In the genomic region with DNA sequence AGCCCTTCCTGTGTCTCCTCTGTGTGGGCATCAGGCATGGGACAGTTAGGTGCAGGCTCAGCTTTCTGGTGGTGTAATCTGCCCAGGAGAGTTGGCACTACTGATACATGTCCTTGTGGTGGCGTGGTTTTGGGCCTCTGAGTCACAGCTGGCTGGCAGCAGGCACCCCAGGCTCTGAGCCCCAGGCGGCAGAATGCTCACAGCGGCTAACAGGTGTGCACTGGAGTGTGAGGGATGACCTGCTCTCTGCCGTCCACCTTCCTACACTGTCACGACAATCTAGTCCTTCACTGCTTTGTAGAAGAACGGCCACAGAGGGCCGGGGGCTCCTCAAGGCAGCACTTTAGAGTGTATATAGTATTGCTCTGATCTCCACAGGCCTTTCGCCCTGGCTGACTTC, we compare ENCODE assay signal across 9 cellular contexts.
DNase-seq lines count a peak whose midpoint lies in the region; ATAC-seq, FAIRE-seq and TF ChIP-seq lines count a peak whose summit lies in the region.
"Had no signal": no experiment of that assay in that cellular context is flagged by ENCODE, and none has a peak within 500 bp of the region (broad histone marks: within the 10 kb centered on the region; RNA-seq: fewer than 3 reads in every experiment).

No MANE protein-coding gene starts in this region.

- DNase-seq in Caki2 (ENCODE audit: low read depth): peak; percentile 67
- DNase-seq in MCF 10A (ENCODE audit: unreplicated experiment): peak; percentile 58
- DNase-seq in renal cortical epithelial cell (ENCODE audit: low read depth): peak; percentile 79
- DNase-seq in GM12892 (ENCODE audit: insufficient read length): no peak

- no peak for TF ChIP-seq CTCF in MCF 10A (IDR thresholded peaks at IDR 0.05; ENCODE audit: unreplicated experiment)

- no peak for ATAC-seq in GM19452 (IDR thresholded peaks at IDR 0.05; ENCODE audit: unreplicated experiment)
- ATAC-seq in HG03108 (IDR thresholded peaks at IDR 0.05; ENCODE audit: unreplicated experiment): no peak

- intact Hi-C loops in MCF 10A (cut with micrococcal nuclease): no loop called here

- H3K4me3 Mint-ChIP-seq in MCF 10A (ENCODE audit: unreplicated experiment): no peak overlapping the region
- H3K4me3 Mint-ChIP-seq: activated CD4-positive, alpha-beta T cell treated with anti-CD3 and anti-CD28 coated beads, Interleukin-2, amount 10 ng/mL, durations not matched to agents 7 days and 5 days had no signal

- no peak for TF ChIP-seq POLR2A in GM12892 (IDR thresholded peaks at IDR 0.05; ENCODE audit: low read depth, low read length)

- no peak overlapping the region for H3K27ac Mint-ChIP-seq in MCF 10A (ENCODE audit: low read depth, unreplicated experiment)
- H3K27ac Mint-ChIP-seq: activated CD4-positive, alpha-beta T cell treated with anti-CD3 and anti-CD28 coated beads, Interleukin-2, amount 10 ng/mL, durations not matched to agents 7 days and 5 days had no signal

- no peak for TF ChIP-seq RAD21 in Ishikawa (IDR thresholded peaks at IDR 0.05; ENCODE audit: low read depth)

- H3K36me3 Mint-ChIP-seq in MCF 10A (ENCODE audit: insufficient read depth, unreplicated experiment): peaks cover 6% of the 10 kb centered on the region

- H3K27me3 Mint-ChIP-seq in MCF 10A (ENCODE audit: insufficient read depth, unreplicated experiment): peaks cover 13% of the 10 kb centered on the region
- H3K27me3 Mint-ChIP-seq: activated CD4-positive, alpha-beta T cell treated with anti-CD3 and anti-CD28 coated beads, Interleukin-2, amount 10 ng/mL, durations not matched to agents 7 days and 5 days had no signal

- CTCF ChIA-PET in MCF 10A (lab: Yijun Ruan, JAX): interaction anchor here (0.6 to 5.1 kb wide), 35 partner anchors 9 to 1227 kb away, joined by 3 to 69 read pairs (median 5); no protein-coding TSS in a partner anchor

- no peak for FAIRE-seq in GM12892 (lab: Jason Lieb, UNC)
- FAIRE-seq: keratinocyte had no signal

- peak; percentile 91 for TF ChIP-seq EP300 in Ishikawa (IDR thresholded peaks at IDR 0.05; ENCODE audit: borderline replicate concordance)

- H3K4me1 Mint-ChIP-seq in MCF 10A (ENCODE audit: insufficient read depth, unreplicated experiment): peaks cover 10% of the 10 kb centered on the region

- no TSS peak for BruUV-seq in MCF 10A (replicated peaks; lab: Mats Ljungman, UMichigan)

- H3K9me3 Mint-ChIP-seq in MCF 10A (ENCODE audit: unreplicated experiment): no peaks in the 10 kb centered on the region
- H3K9me3 Mint-ChIP-seq: activated CD4-positive, alpha-beta T cell treated with anti-CD3 and anti-CD28 coated beads, Interleukin-2, amount 10 ng/mL, durations not matched to agents 7 days and 5 days had no signal

- POLR2A ChIA-PET in MCF 10A (lab: Yijun Ruan, JAX): interaction anchor here (0.6 kb wide), 1 partner anchor 1017 kb away, joined by 4 read pairs; no protein-coding TSS in a partner anchor

- in situ Hi-C loops in Caki2 (cut with HindIII; ENCODE audit: low pct_unique_long_range_greater_than_20kb, low sequenced_read_pairs): no loop called here

TF ChIP-seq in Ishikawa, 13 proteins besides CTCF, POLR2A, EP300 and RAD21:
- TF ChIP-seq TEAD4 (IDR thresholded peaks at IDR 0.05) (peak; percentile 72), TCF12 (IDR thresholded peaks at IDR 0.05; ENCODE audit: low read depth) (peak; percentile 93), YY1 (IDR thresholded peaks at IDR 0.05; ENCODE audit: low read depth) (no peak), TAF1 (IDR thresholded peaks at IDR 0.05; ENCODE audit: low read depth) (no peak), EGR1 (IDR thresholded peaks at IDR 0.05) (no peak), CEBPB (IDR thresholded peaks at IDR 0.05) (no peak; the same call in 1 of the 2 replicates), NFIC (IDR thresholded peaks at IDR 0.05) (peak; percentile 89), ZBTB7A (IDR thresholded peaks at IDR 0.05; ENCODE audit: low read depth) (no peak), CREB1 (IDR thresholded peaks at IDR 0.05; ENCODE audit: low read depth) (no peak), FOXM1 (IDR thresholded peaks at IDR 0.05; ENCODE audit: borderline replicate concordance, low read depth) (peak; percentile 79)
- TF ChIP-seq, protein P1, sequence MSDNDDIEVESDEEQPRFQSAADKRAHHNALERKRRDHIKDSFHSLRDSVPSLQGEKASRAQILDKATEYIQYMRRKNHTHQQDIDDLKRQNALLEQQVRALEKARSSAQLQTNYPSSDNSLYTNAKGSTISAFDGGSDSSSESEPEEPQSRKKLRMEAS (IDR thresholded peaks at IDR 0.05): peak; percentile 63
- TF ChIP-seq, protein P2, sequence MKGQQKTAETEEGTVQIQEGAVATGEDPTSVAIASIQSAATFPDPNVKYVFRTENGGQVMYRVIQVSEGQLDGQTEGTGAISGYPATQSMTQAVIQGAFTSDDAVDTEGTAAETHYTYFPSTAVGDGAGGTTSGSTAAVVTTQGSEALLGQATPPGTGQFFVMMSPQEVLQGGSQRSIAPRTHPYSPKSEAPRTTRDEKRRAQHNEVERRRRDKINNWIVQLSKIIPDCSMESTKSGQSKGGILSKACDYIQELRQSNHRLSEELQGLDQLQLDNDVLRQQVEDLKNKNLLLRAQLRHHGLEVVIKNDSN (IDR thresholded peaks at IDR 0.05): no peak
- TF ChIP-seq, protein P3, sequence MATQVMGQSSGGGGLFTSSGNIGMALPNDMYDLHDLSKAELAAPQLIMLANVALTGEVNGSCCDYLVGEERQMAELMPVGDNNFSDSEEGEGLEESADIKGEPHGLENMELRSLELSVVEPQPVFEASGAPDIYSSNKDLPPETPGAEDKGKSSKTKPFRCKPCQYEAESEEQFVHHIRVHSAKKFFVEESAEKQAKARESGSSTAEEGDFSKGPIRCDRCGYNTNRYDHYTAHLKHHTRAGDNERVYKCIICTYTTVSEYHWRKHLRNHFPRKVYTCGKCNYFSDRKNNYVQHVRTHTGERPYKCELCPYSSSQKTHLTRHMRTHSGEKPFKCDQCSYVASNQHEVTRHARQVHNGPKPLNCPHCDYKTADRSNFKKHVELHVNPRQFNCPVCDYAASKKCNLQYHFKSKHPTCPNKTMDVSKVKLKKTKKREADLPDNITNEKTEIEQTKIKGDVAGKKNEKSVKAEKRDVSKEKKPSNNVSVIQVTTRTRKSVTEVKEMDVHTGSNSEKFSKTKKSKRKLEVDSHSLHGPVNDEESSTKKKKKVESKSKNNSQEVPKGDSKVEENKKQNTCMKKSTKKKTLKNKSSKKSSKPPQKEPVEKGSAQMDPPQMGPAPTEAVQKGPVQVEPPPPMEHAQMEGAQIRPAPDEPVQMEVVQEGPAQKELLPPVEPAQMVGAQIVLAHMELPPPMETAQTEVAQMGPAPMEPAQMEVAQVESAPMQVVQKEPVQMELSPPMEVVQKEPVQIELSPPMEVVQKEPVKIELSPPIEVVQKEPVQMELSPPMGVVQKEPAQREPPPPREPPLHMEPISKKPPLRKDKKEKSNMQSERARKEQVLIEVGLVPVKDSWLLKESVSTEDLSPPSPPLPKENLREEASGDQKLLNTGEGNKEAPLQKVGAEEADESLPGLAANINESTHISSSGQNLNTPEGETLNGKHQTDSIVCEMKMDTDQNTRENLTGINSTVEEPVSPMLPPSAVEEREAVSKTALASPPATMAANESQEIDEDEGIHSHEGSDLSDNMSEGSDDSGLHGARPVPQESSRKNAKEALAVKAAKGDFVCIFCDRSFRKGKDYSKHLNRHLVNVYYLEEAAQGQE (IDR thresholded peaks at IDR 0.05; ENCODE audit: low read depth): no peak
